In the genomic region with DNA sequence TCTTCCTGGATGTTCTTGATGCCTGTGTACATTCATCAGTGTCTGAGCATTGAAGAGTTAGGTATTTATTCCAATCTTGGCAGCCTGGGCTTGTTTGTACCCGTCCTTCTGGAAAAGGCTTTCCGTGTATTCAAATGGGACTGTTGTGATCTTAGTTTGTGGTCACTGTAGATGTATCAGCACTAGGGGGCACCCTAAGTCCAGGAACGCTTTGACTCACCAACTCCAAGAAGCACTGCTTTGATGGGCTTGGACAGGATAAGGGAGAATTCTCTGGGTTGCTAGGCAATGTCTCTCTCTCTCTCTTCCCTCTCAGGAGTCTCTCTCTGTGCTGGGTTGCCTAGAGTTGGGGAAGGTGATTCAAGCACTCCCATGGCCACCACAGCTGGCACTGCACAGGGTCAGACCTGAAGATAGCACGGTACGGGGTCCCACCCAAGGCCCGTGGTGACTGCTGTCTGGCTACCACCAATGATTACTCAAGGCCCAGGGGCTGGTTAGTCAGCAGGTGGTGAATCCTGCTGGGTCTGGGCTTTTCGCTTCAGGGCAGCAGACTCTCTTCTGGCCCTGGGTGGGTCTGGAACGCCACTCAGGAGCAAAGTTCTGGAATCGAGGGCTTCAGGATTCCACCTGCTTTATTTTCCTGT, we compare ENCODE assay signal across 9 cellular contexts.
DNase-seq lines count a peak whose midpoint lies in the region; ATAC-seq, FAIRE-seq and TF ChIP-seq lines count a peak whose summit lies in the region.
"Had no signal": no experiment of that assay in that cellular context is flagged by ENCODE, and none has a peak within 500 bp of the region (broad histone marks: within the 10 kb centered on the region; RNA-seq: fewer than 3 reads in every experiment).

No MANE protein-coding gene starts in this region.

- no peaks in the 10 kb centered on the region for H3K9me3 ChIP-seq in astrocyte (ENCODE audit: insufficient read depth, low read depth, low read length)
- no peaks in the 10 kb centered on the region for H3K9me3 ChIP-seq in iPS DF 6.9 (ENCODE audit: control insufficient read depth, insufficient read depth, low read length)
- H3K9me3 ChIP-seq in thyroid gland = no peaks in the 10 kb centered on the region

- H3K27me3 Mint-ChIP-seq in astrocyte (ENCODE audit: low read depth, unreplicated experiment) = no peaks in the 10 kb centered on the region

- no CpG with 5 or more reads among the region's 9 CpGs for WGBS in iPS DF 6.9 (ENCODE audit: insufficient coverage, insufficient read length)
- WGBS in thyroid gland, 2 donors = 90% methylated on average over 7 to 9 of the region's 9 CpGs

- FAIRE-seq in astrocyte (lab: Jason Lieb, UNC) = peak; percentile 99

- no peak overlapping the region for H2AFZ ChIP-seq in astrocyte (ENCODE audit: low read depth, low read length)

- H3K36me3 Mint-ChIP-seq in astrocyte (ENCODE audit: low read depth, unreplicated experiment) = peaks cover 16% of the 10 kb centered on the region

- no peaks in the 10 kb centered on the region for H4K20me1 ChIP-seq in astrocyte (ENCODE audit: insufficient read depth, low read length)

- H3K9ac ChIP-seq in astrocyte (ENCODE audit: low read length) = no peak overlapping the region

- H3K4me3 ChIP-seq in GM12864 (ENCODE audit: low read depth, low read length) (no peak overlapping the region), astrocyte (ENCODE audit: insufficient read depth, low read depth, low read length) (no peak overlapping the region), iPS DF 6.9 (ENCODE audit: low read length) (no peak overlapping the region), thyroid gland (replicated peaks in 1 of 3) (no peak overlapping the region)

- peaks cover 21% of the 10 kb centered on the region for H3K4me1 Mint-ChIP-seq in astrocyte (ENCODE audit: low read depth, unreplicated experiment)

- H3K36me3 ChIP-seq in astrocyte (ENCODE audit: insufficient read depth, low read length) (peaks cover 16% of the 10 kb centered on the region), iPS DF 6.9 (ENCODE audit: control insufficient read depth, insufficient read depth, low read length) (no peaks in the 10 kb centered on the region; the same call in 1 of the 2 replicates), thyroid gland (peaks cover 5 to 9% of the 10 kb centered on the region in 2 donors)

- H3K27me3 ChIP-seq in astrocyte (ENCODE audit: insufficient read depth, low read length) (no peaks in the 10 kb centered on the region), iPS DF 6.9 (ENCODE audit: control insufficient read depth, insufficient read depth, low read length) (no peaks in the 10 kb centered on the region), thyroid gland (no peaks in the 10 kb centered on the region)

- intact Hi-C loops in thyroid gland (cut with DNase I) = loop anchor here (5.0 kb wide), 1 partner anchor 136 kb away; no protein-coding TSS in a partner anchor

- H3K4me1 ChIP-seq in astrocyte (ENCODE audit: insufficient read depth, low read length) = peaks cover 11% of the 10 kb centered on the region
- no peaks in the 10 kb centered on the region for H3K4me1 ChIP-seq in iPS DF 6.9 (ENCODE audit: control insufficient read depth, insufficient read depth, low read length)
- no peaks in the 10 kb centered on the region for H3K4me1 ChIP-seq in thyroid gland

- H3K4me2 ChIP-seq in astrocyte (ENCODE audit: low read length) = no peak overlapping the region

- no peaks in the 10 kb centered on the region for H3K9me3 Mint-ChIP-seq in astrocyte (ENCODE audit: unreplicated experiment)

- DNase-seq in AG09319 (ENCODE audit: extremely low read depth, low read depth) = peak; percentile 40
- peak; percentile 25 for DNase-seq in GM12864 (ENCODE audit: low read depth)
- peak; percentile 0 for DNase-seq in NCI-H345 treated with DMSO at 0.1 percent for 48 hours (lab: John Stamatoyannopoulos, UW; ENCODE audit: unreplicated experiment)
- DNase-seq in astrocyte (ENCODE audit: low read depth) = peak; percentile 71
- peak; percentile 73 for DNase-seq in iPS DF 6.9 (ENCODE audit: low read depth, low spot score)
- peak; percentile 23 to 37 for DNase-seq in thyroid gland

- TF ChIP-seq CTCF in AG09319 (IDR thresholded peaks at IDR 0.05; ENCODE audit: low read depth, low read length) = peak; percentile 53
- peak; percentile 61 for TF ChIP-seq CTCF in GM12864 (IDR thresholded peaks at IDR 0.05; ENCODE audit: low read depth, low read length, missing control alignments)
- TF ChIP-seq CTCF in astrocyte (IDR thresholded peaks at IDR 0.05; ENCODE audit: insufficient read depth, low read depth, low read length) = peak; percentile 64
- peak in 5 of 6 experiments; percentile 8 to 61 (median 49) for TF ChIP-seq CTCF in thyroid gland (IDR thresholded peaks at IDR 0.05)

- H3K27ac Mint-ChIP-seq in astrocyte (ENCODE audit: unreplicated experiment) = no peak overlapping the region
- H3K27ac Mint-ChIP-seq: nephron had no signal

- H3K4me3 Mint-ChIP-seq in astrocyte (ENCODE audit: unreplicated experiment) = no peak overlapping the region
- H3K4me3 Mint-ChIP-seq: nephron had no signal

- H3K27ac ChIP-seq in astrocyte (ENCODE audit: low read depth, low read length) = peak overlapping the region; percentile 8
- no peak overlapping the region for H3K27ac ChIP-seq in iPS DF 6.9 (ENCODE audit: low read length)
- no peak overlapping the region for H3K27ac ChIP-seq in thyroid gland

- no peak for TF ChIP-seq POLR2A in thyroid gland (IDR thresholded peaks at IDR 0.05)

- no peaks in the 10 kb centered on the region for H3K79me2 ChIP-seq in astrocyte (ENCODE audit: insufficient read depth, low read length)

- ATAC-seq in HG03378 (IDR thresholded peaks at IDR 0.05; ENCODE audit: unreplicated experiment) (no peak), GM21390 (IDR thresholded peaks at IDR 0.05; ENCODE audit: unreplicated experiment) (no peak)

Comparison
In these comparisons a context has a peak if more than half of its experiments do, and no peak if none do; other contexts are left out.
1. DNase-seq: peak in every context shown above with its lines; median percentile 73 in iPS DF 6.9; 71 in astrocyte; 40 in AG09319; 30 in thyroid gland; 25 in GM12864; 0 in NCI-H345 treated with DMSO at 0.1 percent for 48 hours.